In the genomic region with DNA sequence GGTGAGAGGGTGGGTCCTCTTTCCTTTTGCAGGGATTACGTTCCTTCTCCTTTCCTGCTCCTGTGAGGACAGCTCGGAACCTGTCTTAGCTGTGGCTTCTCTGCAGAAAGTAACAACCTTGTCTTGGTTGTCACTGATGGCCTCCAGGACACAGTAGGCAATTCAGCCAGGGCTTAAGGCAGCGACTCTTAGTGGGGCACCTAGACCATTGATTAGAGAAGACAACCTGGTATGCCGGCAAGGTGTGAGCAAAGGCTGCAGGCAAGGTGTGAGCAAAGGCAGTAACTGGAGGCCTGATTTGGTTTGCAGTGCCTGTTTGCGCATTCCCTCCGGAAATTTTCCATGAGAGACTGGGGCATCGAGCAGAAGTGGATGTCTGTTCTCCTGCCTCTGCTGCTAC, we compare ENCODE assay signal across 30 cellular contexts.
"Had no signal": no experiment of that assay in that cellular context is flagged by ENCODE, and none has a peak within 500 bp of the region (broad histone marks: within the 10 kb centered on the region; RNA-seq: fewer than 3 reads in every experiment).

No MANE protein-coding gene starts in this region.

- ATAC-seq: activated naive CD4-positive, alpha-beta T cell treated with anti-CD3 and anti-CD28 coated beads, Interleukin-2, amount 50 U/mL, for 72 hours; body of pancreas; Panc1; SK-N-SH treated with all-trans-retinoic acid at 6 μM for 48 hours had no signal

- H3K4me3 ChIP-seq: adrenal gland, body of pancreas, breast epithelium, MG63 had no signal

- H3K36me3 ChIP-seq: breast epithelium had no signal

- FAIRE-seq: astrocyte had no signal

- H3K4me3 Mint-ChIP-seq: activated CD4-positive, alpha-beta memory T cell treated with anti-CD3 and anti-CD28 coated beads, Interleukin-2, amount 10 ng/mL, durations not matched to agents 7 days and 5 days; activated naive CD4-positive, alpha-beta T cell treated with anti-CD3 and anti-CD28 coated beads for 36 hours; activated T-cell treated with anti-CD3 and anti-CD28 coated beads, Interleukin-2, amount 50 U/mL, for 24 hours had no signal

- DNase-seq: activated CD4-positive, alpha-beta memory T cell treated with anti-CD3 and anti-CD28 coated beads, Interleukin-2, amount 10 ng/mL, durations not matched to agents 7 days and 5 days; activated CD4-positive, alpha-beta T cell treated with anti-CD3 and anti-CD28 coated beads for 1 hour; activated CD4-positive, alpha-beta T cell treated with anti-CD3 and anti-CD28 coated beads for 48 hours; activated CD4-positive, CD25-positive, alpha-beta regulatory T cell; activated gamma-delta T cell treated with Interleukin-2 at 50 U/mL for 16 hours; activated naive CD4-positive, alpha-beta T cell treated with anti-CD3 and anti-CD28 coated beads for 36 hours; activated T-cell treated with anti-CD3 and anti-CD28 coated beads, Interleukin-2, amount 50 U/mL, for 24 hours; body of pancreas; central memory CD4-positive, alpha-beta T cell; Kasumi-1; KG1; MG63; MV-4-11; NCI-H1092; NCI-H1436 treated with DMSO at 0.1 percent for 48 hours; NCI-H1694 treated with DMSO at 0.1 percent for 48 hours; NCI-H2029; NCI-H345; NCI-H524 treated with DMSO at 0.1 percent for 48 hours; SIG-M5; T-helper 1 cell; T-helper 2 cell; T-helper 9 cell had no signal

- H3K27ac Mint-ChIP-seq: activated CD4-positive, alpha-beta memory T cell treated with anti-CD3 and anti-CD28 coated beads, Interleukin-2, amount 10 ng/mL, durations not matched to agents 7 days and 5 days; activated naive CD4-positive, alpha-beta T cell treated with anti-CD3 and anti-CD28 coated beads for 36 hours; activated naive CD4-positive, alpha-beta T cell treated with anti-CD3 and anti-CD28 coated beads, Interleukin-2, amount 50 U/mL, for 72 hours; activated T-cell treated with anti-CD3 and anti-CD28 coated beads, Interleukin-2, amount 50 U/mL, for 24 hours had no signal

- H3K27ac ChIP-seq: adrenal gland, body of pancreas, breast epithelium, VCaP had no signal

- H3K27me3 ChIP-seq: adrenal gland, body of pancreas, breast epithelium, MG63 had no signal

- H3K4me1 ChIP-seq: breast epithelium had no signal

- H3K9me3 ChIP-seq: adrenal gland, body of pancreas, breast epithelium, MG63 had no signal

- H3K9me3 Mint-ChIP-seq: activated CD4-positive, alpha-beta memory T cell treated with anti-CD3 and anti-CD28 coated beads, Interleukin-2, amount 10 ng/mL, durations not matched to agents 7 days and 5 days; activated naive CD4-positive, alpha-beta T cell treated with anti-CD3 and anti-CD28 coated beads, Interleukin-2, amount 50 U/mL, for 72 hours; activated T-cell treated with anti-CD3 and anti-CD28 coated beads, Interleukin-2, amount 50 U/mL, for 24 hours had no signal

- H3K27me3 Mint-ChIP-seq: activated CD4-positive, alpha-beta memory T cell treated with anti-CD3 and anti-CD28 coated beads, Interleukin-2, amount 10 ng/mL, durations not matched to agents 7 days and 5 days; activated T-cell treated with anti-CD3 and anti-CD28 coated beads, Interleukin-2, amount 50 U/mL, for 24 hours had no signal
